Comparison of ENCODE assay signal across 1 cellular context in the genomic region with DNA sequence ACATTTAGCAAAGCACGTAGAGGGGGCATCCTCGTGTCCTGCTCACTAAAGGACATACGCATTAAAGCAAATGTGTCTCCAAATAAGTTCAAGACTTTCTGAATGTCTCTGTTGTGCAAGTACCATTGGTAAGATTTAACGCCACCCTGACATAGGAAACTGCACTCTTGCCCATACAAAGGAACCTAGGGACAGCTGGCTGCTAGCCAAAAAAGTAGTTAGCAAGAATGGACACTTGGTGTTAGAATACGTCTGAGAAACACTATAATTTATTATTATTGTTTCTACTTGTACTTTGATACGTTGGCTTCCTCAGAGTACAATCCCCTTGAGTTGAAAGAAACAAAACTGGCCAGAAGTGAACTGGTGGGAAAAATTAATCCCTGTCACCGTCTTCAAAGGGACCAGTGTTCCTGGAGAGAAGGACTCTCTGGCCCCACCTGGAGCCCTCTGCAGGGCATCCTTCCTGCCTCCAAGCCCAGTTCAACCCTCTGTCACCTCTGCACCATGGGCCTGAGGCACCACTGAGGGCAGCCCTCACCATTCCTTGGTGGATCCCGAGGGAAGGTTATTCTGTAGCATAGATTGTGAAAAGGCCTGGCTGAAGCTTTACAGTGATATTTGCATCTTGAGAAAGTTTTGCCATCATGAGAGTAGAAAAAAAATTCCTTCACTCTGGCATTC.
TF ChIP-seq lines count a peak whose summit lies in the region.

No MANE protein-coding gene starts in this region.

TF ChIP-seq in SK-N-SH, 30 proteins besides CTCF, POLR2A, EP300 and RAD21 (continued from another document):
- TF ChIP-seq RFX5 (IDR thresholded peaks at IDR 0.05; ENCODE audit: low read length) (no peak), FOXJ3 (CRISPR knock-in tag; IDR thresholded peaks at IDR 0.05) (no peak), YY1 (IDR thresholded peaks at IDR 0.05; ENCODE audit: low read depth) (no peak), ELF1 (IDR thresholded peaks at IDR 0.05) (no peak)
TF ChIP-seq in SK-N-SH: peak in this region for 0.
